In genomic region chr6:167130008-167130677, GRCh38 we compare ENCODE assay signal across 14 cellular contexts. TPM values are rescaled to one million over a fixed set of nuclear protein-coding genes. Genes with fewer than 3 reads are reported as not detected.
DNase-seq lines count a peak whose midpoint lies in the region; ATAC-seq and TF ChIP-seq lines count a peak whose summit lies in the region.
"Had no signal": no experiment of that assay in that cellular context is flagged by ENCODE, and none has a peak within 500 bp of the region (broad histone marks: within the 10 kb centered on the region; RNA-seq: fewer than 3 reads in every experiment).

No MANE protein-coding gene starts in this region.

- CTCF ChIA-PET in activated CD4-positive, alpha-beta memory T cell treated with anti-CD3 and anti-CD28 coated beads, Interleukin-2, amount 10 ng/mL, durations not matched to agents 7 days and 5 days (lab: Charles Lee): interaction anchor here (0.9 to 1.4 kb wide), 2 partner anchors 11 to 12 kb away, joined by 3 to 5 read pairs; no protein-coding TSS in a partner anchor
- CTCF ChIA-PET in MCF 10A (lab: Yijun Ruan, JAX): no interaction called here

- BruUV-seq in MCF 10A (replicated peaks; lab: Mats Ljungman, UMichigan): no TSS peak

- no peaks in the 10 kb centered on the region for H3K27me3 Mint-ChIP-seq in activated CD4-positive, alpha-beta memory T cell treated with anti-CD3 and anti-CD28 coated beads, Interleukin-2, amount 10 ng/mL, durations not matched to agents 7 days and 5 days
- peaks cover 14% of the 10 kb centered on the region for H3K27me3 Mint-ChIP-seq in MCF 10A (ENCODE audit: insufficient read depth, unreplicated experiment)
- H3K27me3 Mint-ChIP-seq in stimulated activated naive CD8-positive, alpha-beta T cell treated with anti-CD3 and anti-CD28 coated beads, Interleukin-15, amount 100 ng/mL, for 72 hours: no peaks in the 10 kb centered on the region

- H3K4me3 Mint-ChIP-seq in activated CD4-positive, alpha-beta memory T cell treated with anti-CD3 and anti-CD28 coated beads, Interleukin-2, amount 10 ng/mL, durations not matched to agents 7 days and 5 days: no peak overlapping the region
- no peak overlapping the region for H3K4me3 Mint-ChIP-seq in MCF 10A (ENCODE audit: unreplicated experiment)
- no peak overlapping the region for H3K4me3 Mint-ChIP-seq in stimulated activated naive CD8-positive, alpha-beta T cell treated with anti-CD3 and anti-CD28 coated beads, Interleukin-15, amount 100 ng/mL, for 72 hours

- peaks cover 59% of the 10 kb centered on the region for H3K36me3 Mint-ChIP-seq in activated CD4-positive, alpha-beta memory T cell treated with anti-CD3 and anti-CD28 coated beads, Interleukin-2, amount 10 ng/mL, durations not matched to agents 7 days and 5 days (ENCODE audit: low read depth)
- no peaks in the 10 kb centered on the region for H3K36me3 Mint-ChIP-seq in MCF 10A (ENCODE audit: insufficient read depth, unreplicated experiment)

- H3K27ac Mint-ChIP-seq in activated CD4-positive, alpha-beta memory T cell treated with anti-CD3 and anti-CD28 coated beads, Interleukin-2, amount 10 ng/mL, durations not matched to agents 7 days and 5 days: peak overlapping the region; percentile 27
- no peak overlapping the region for H3K27ac Mint-ChIP-seq in MCF 10A (ENCODE audit: low read depth, unreplicated experiment)
- no peak overlapping the region for H3K27ac Mint-ChIP-seq in stimulated activated naive CD8-positive, alpha-beta T cell treated with anti-CD3 and anti-CD28 coated beads, Interleukin-15, amount 100 ng/mL, for 72 hours

- DNase-seq in GM12865 (ENCODE audit: low read depth) (peak; percentile 65), MCF 10A (ENCODE audit: unreplicated experiment) (no peak), HPDE6-E6E7 (ENCODE audit: extremely low spot score) (no peak), left cardiac atrium (no peak)
- DNase-seq in activated CD4-positive, alpha-beta memory T cell treated with anti-CD3 and anti-CD28 coated beads, Interleukin-2, amount 10 ng/mL, durations not matched to agents 7 days and 5 days: no peak
- DNase-seq in stimulated activated naive CD8-positive, alpha-beta T cell treated with anti-CD3 and anti-CD28 coated beads, Interleukin-15, amount 100 ng/mL, for 72 hours: no peak
- DNase-seq: activated naive CD4-positive, alpha-beta T cell; cortex of kidney; glutamatergic neuron; mesendoderm; NCI-H1436 had no signal

- no peak overlapping the region for H3K4me3 ChIP-seq in GM12865 (ENCODE audit: low read depth, low read length)

- TF ChIP-seq CTCF in GM12865 (IDR thresholded peaks at IDR 0.05; ENCODE audit: insufficient read depth, low read depth, low read length, missing control alignments) (no peak), MCF 10A (IDR thresholded peaks at IDR 0.05; ENCODE audit: unreplicated experiment) (no peak)

- peak; percentile 34 for ATAC-seq in GM19328 (IDR thresholded peaks at IDR 0.05; ENCODE audit: unreplicated experiment)
- ATAC-seq in HG02870 (IDR thresholded peaks at IDR 0.05; ENCODE audit: unreplicated experiment): peak; percentile 60
- no peak for ATAC-seq in left cardiac atrium
- no peak for ATAC-seq in stimulated activated naive CD8-positive, alpha-beta T cell treated with anti-CD3 and anti-CD28 coated beads, Interleukin-15, amount 100 ng/mL, for 72 hours
- ATAC-seq: sciatic nerve had no signal

- peaks cover 4% of the 10 kb centered on the region for H3K9me3 Mint-ChIP-seq in activated CD4-positive, alpha-beta memory T cell treated with anti-CD3 and anti-CD28 coated beads, Interleukin-2, amount 10 ng/mL, durations not matched to agents 7 days and 5 days
- no peaks in the 10 kb centered on the region for H3K9me3 Mint-ChIP-seq in MCF 10A (ENCODE audit: unreplicated experiment)
- peaks cover 0 to 5% of the 10 kb centered on the region in 2 donors for H3K9me3 Mint-ChIP-seq in stimulated activated naive CD8-positive, alpha-beta T cell treated with anti-CD3 and anti-CD28 coated beads, Interleukin-15, amount 100 ng/mL, for 72 hours

- intact Hi-C loops in MCF 10A (cut with micrococcal nuclease) (no loop called here), left cardiac atrium (cut with DNase I) (no loop called here)

- peaks cover 48% of the 10 kb centered on the region for H3K4me1 Mint-ChIP-seq in activated CD4-positive, alpha-beta memory T cell treated with anti-CD3 and anti-CD28 coated beads, Interleukin-2, amount 10 ng/mL, durations not matched to agents 7 days and 5 days
- H3K4me1 Mint-ChIP-seq in MCF 10A (ENCODE audit: insufficient read depth, unreplicated experiment): no peaks in the 10 kb centered on the region
- H3K4me1 Mint-ChIP-seq in stimulated activated naive CD8-positive, alpha-beta T cell treated with anti-CD3 and anti-CD28 coated beads, Interleukin-15, amount 100 ng/mL, for 72 hours: peaks cover 8% of the 10 kb centered on the region

- POLR2A ChIA-PET in activated CD4-positive, alpha-beta memory T cell treated with anti-CD3 and anti-CD28 coated beads, Interleukin-2, amount 10 ng/mL, durations not matched to agents 7 days and 5 days (lab: Charles Lee): interaction anchor here (1.1 to 1.4 kb wide), 3 partner anchors 17 to 83 kb away, joined by 3 to 4 read pairs (median 3); no protein-coding TSS in a partner anchor
- POLR2A ChIA-PET in MCF 10A (lab: Yijun Ruan, JAX): no interaction called here

RNA-seq across cellular contexts. Expression of gene CCR6, which starts 7.2 kb away (rescaled TPM):
- 10 to 100 TPM; 20.0 to 20.3 TPM for total RNA-seq in activated CD4-positive, alpha-beta memory T cell treated with anti-CD3 and anti-CD28 coated beads, Interleukin-2, amount 10 ng/mL, durations not matched to agents 7 days and 5 days
- total RNA-seq in MCF 10A (2022) (not detected in 2 replicates), left cardiac atrium (not detected)
- total RNA-seq: sciatic nerve had no signal

RNA-seq across cellular contexts. Expression of gene GPR31, which starts 27.6 kb away (rescaled TPM):
- total RNA-seq in activated CD4-positive, alpha-beta memory T cell treated with anti-CD3 and anti-CD28 coated beads, Interleukin-2, amount 10 ng/mL, durations not matched to agents 7 days and 5 days: not detected
- total RNA-seq in MCF 10A (2022) (not detected in 2 replicates), left cardiac atrium (not detected)
- total RNA-seq: sciatic nerve had no signal

Comparison
In these comparisons a context has a peak if more than half of its experiments do, and no peak if none do; other contexts are left out.
1. ATAC-seq: peak in GM19328 (single experiment) and HG02870 (single experiment); none in left cardiac atrium (0 of 2) and stimulated activated naive CD8-positive, alpha-beta T cell treated with anti-CD3 and anti-CD28 coated beads, Interleukin-15, amount 100 ng/mL, for 72 hours (single experiment).
2. RNA of gene CCR6, which starts 7.2 kb away (total RNA-seq): 20.0 to 20.3 TPM in activated CD4-positive, alpha-beta memory T cell treated with anti-CD3 and anti-CD28 coated beads, Interleukin-2, amount 10 ng/mL, durations not matched to agents 7 days and 5 days; not detected in left cardiac atrium and not detected in MCF 10A; every median in the first group is over 10 times any median in the second.